In genomic region chr20:49696594-49696993, GRCh38 we compare ENCODE assay signal across 2 cellular contexts.
TF ChIP-seq lines count a peak whose summit lies in the region.

No MANE protein-coding gene starts in this region.

TF ChIP-seq in GM23338, 12 proteins besides CTCF, POLR2A, EP300 and RAD21 (continued from another document):
- TF ChIP-seq, protein P1, sequence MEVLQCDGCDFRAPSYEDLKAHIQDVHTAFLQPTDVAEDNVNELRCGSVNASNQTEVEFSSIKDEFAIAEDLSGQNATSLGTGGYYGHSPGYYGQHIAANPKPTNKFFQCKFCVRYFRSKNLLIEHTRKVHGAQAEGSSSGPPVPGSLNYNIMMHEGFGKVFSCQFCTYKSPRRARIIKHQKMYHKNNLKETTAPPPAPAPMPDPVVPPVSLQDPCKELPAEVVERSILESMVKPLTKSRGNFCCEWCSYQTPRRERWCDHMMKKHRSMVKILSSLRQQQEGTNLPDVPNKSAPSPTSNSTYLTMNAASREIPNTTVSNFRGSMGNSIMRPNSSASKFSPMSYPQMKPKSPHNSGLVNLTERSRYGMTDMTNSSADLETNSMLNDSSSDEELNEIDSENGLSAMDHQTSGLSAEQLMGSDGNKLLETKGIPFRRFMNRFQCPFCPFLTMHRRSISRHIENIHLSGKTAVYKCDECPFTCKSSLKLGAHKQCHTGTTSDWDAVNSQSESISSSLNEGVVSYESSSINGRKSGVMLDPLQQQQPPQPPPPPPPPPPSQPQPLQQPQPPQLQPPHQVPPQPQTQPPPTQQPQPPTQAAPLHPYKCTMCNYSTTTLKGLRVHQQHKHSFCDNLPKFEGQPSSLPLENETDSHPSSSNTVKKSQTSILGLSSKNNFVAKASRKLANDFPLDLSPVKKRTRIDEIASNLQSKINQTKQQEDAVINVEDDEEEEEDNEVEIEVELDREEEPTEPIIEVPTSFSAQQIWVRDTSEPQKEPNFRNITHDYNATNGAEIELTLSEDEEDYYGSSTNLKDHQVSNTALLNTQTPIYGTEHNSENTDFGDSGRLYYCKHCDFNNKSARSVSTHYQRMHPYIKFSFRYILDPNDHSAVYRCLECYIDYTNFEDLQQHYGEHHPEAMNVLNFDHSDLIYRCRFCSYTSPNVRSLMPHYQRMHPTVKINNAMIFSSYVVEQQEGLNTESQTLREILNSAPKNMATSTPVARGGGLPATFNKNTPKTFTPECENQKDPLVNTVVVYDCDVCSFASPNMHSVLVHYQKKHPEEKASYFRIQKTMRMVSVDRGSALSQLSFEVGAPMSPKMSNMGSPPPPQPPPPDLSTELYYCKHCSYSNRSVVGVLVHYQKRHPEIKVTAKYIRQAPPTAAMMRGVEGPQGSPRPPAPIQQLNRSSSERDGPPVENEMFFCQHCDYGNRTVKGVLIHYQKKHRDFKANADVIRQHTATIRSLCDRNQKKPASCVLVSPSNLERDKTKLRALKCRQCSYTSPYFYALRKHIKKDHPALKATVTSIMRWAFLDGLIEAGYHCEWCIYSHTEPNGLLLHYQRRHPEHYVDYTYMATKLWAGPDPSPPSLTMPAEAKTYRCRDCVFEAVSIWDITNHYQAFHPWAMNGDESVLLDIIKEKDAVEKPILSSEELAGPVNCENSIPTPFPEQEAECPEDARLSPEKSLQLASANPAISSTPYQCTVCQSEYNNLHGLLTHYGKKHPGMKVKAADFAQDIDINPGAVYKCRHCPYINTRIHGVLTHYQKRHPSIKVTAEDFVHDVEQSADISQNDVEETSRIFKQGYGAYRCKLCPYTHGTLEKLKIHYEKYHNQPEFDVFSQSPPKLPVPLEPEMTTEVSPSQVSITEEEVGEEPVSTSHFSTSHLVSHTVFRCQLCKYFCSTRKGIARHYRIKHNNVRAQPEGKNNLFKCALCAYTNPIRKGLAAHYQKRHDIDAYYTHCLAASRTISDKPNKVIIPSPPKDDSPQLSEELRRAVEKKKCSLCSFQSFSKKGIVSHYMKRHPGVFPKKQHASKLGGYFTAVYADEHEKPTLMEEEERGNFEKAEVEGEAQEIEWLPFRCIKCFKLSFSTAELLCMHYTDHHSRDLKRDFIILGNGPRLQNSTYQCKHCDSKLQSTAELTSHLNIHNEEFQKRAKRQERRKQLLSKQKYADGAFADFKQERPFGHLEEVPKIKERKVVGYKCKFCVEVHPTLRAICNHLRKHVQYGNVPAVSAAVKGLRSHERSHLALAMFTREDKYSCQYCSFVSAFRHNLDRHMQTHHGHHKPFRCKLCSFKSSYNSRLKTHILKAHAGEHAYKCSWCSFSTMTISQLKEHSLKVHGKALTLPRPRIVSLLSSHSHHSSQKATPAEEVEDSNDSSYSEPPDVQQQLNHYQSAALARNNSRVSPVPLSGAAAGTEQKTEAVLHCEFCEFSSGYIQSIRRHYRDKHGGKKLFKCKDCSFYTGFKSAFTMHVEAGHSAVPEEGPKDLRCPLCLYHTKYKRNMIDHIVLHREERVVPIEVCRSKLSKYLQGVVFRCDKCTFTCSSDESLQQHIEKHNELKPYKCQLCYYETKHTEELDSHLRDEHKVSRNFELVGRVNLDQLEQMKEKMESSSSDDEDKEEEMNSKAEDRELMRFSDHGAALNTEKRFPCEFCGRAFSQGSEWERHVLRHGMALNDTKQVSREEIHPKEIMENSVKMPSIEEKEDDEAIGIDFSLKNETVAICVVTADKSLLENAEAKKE (CRISPR knock-in tag; IDR thresholded peaks at IDR 0.05) = no peak
- TF ChIP-seq STAT1 (IDR thresholded peaks at IDR 0.05; ENCODE audit: unreplicated experiment) (no peak), POLR2AphosphoS5 (IDR thresholded peaks at IDR 0.05; ENCODE audit: low read depth) (no peak), ZNF331 (CRISPR knock-in tag; IDR thresholded peaks at IDR 0.05; ENCODE audit: low read depth) (no peak), JUNB (IDR thresholded peaks at IDR 0.05; ENCODE audit: unreplicated experiment) (no peak), ETS1 (IDR thresholded peaks at IDR 0.05) (no peak), CREB1 (CRISPR knock-in tag; IDR thresholded peaks at IDR 0.05; ENCODE audit: low read depth) (no peak), EZH2 (IDR thresholded peaks at IDR 0.05; ENCODE audit: low read depth, unreplicated experiment) (no peak)
- TF ChIP-seq, protein P2, sequence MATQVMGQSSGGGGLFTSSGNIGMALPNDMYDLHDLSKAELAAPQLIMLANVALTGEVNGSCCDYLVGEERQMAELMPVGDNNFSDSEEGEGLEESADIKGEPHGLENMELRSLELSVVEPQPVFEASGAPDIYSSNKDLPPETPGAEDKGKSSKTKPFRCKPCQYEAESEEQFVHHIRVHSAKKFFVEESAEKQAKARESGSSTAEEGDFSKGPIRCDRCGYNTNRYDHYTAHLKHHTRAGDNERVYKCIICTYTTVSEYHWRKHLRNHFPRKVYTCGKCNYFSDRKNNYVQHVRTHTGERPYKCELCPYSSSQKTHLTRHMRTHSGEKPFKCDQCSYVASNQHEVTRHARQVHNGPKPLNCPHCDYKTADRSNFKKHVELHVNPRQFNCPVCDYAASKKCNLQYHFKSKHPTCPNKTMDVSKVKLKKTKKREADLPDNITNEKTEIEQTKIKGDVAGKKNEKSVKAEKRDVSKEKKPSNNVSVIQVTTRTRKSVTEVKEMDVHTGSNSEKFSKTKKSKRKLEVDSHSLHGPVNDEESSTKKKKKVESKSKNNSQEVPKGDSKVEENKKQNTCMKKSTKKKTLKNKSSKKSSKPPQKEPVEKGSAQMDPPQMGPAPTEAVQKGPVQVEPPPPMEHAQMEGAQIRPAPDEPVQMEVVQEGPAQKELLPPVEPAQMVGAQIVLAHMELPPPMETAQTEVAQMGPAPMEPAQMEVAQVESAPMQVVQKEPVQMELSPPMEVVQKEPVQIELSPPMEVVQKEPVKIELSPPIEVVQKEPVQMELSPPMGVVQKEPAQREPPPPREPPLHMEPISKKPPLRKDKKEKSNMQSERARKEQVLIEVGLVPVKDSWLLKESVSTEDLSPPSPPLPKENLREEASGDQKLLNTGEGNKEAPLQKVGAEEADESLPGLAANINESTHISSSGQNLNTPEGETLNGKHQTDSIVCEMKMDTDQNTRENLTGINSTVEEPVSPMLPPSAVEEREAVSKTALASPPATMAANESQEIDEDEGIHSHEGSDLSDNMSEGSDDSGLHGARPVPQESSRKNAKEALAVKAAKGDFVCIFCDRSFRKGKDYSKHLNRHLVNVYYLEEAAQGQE (IDR thresholded peaks at IDR 0.05; ENCODE audit: unreplicated experiment) = no peak
TF ChIP-seq in GM23338: peak in this region for 0.

TF ChIP-seq in WTC11, 78 proteins besides CTCF, POLR2A, EP300 and RAD21 (continued from another document and continues in another):
- TF ChIP-seq ZNF532 (CRISPR knock-in tag; IDR thresholded peaks at IDR 0.05; ENCODE audit: borderline replicate concordance) (no peak), FOXK1 (CRISPR knock-in tag; IDR thresholded peaks at IDR 0.05) (no peak), RORB (CRISPR knock-in tag; IDR thresholded peaks at IDR 0.05) (no peak), STAT6 (CRISPR knock-in tag; conservative IDR thresholded peaks at IDR 0.05; ENCODE audit: low read depth) (no peak), CREB1 (CRISPR knock-in tag; IDR thresholded peaks at IDR 0.05) (no peak), NFYB (CRISPR knock-in tag; conservative IDR thresholded peaks at IDR 0.05; ENCODE audit: low read depth) (no peak), FOXP1 (CRISPR knock-in tag; IDR thresholded peaks at IDR 0.05; ENCODE audit: borderline replicate concordance) (no peak)
- TF ChIP-seq, protein P3, sequence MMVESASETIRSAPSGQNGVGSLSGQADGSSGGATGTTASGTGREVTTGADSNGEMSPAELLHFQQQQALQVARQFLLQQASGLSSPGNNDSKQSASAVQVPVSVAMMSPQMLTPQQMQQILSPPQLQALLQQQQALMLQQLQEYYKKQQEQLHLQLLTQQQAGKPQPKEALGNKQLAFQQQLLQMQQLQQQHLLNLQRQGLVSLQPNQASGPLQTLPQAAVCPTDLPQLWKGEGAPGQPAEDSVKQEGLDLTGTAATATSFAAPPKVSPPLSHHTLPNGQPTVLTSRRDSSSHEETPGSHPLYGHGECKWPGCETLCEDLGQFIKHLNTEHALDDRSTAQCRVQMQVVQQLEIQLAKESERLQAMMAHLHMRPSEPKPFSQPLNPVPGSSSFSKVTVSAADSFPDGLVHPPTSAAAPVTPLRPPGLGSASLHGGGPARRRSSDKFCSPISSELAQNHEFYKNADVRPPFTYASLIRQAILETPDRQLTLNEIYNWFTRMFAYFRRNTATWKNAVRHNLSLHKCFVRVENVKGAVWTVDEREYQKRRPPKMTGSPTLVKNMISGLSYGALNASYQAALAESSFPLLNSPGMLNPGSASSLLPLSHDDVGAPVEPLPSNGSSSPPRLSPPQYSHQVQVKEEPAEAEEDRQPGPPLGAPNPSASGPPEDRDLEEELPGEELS (CRISPR knock-in tag; IDR thresholded peaks at IDR 0.05) = no peak
- TF ChIP-seq, protein P4, sequence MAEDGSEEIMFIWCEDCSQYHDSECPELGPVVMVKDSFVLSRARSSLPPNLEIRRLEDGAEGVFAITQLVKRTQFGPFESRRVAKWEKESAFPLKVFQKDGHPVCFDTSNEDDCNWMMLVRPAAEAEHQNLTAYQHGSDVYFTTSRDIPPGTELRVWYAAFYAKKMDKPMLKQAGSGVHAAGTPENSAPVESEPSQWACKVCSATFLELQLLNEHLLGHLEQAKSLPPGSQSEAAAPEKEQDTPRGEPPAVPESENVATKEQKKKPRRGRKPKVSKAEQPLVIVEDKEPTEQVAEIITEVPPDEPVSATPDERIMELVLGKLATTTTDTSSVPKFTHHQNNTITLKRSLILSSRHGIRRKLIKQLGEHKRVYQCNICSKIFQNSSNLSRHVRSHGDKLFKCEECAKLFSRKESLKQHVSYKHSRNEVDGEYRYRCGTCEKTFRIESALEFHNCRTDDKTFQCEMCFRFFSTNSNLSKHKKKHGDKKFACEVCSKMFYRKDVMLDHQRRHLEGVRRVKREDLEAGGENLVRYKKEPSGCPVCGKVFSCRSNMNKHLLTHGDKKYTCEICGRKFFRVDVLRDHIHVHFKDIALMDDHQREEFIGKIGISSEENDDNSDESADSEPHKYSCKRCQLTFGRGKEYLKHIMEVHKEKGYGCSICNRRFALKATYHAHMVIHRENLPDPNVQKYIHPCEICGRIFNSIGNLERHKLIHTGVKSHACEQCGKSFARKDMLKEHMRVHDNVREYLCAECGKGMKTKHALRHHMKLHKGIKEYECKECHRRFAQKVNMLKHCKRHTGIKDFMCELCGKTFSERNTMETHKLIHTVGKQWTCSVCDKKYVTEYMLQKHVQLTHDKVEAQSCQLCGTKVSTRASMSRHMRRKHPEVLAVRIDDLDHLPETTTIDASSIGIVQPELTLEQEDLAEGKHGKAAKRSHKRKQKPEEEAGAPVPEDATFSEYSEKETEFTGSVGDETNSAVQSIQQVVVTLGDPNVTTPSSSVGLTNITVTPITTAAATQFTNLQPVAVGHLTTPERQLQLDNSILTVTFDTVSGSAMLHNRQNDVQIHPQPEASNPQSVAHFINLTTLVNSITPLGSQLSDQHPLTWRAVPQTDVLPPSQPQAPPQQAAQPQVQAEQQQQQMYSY (CRISPR knock-in tag; IDR thresholded peaks at IDR 0.05) = no peak
- TF ChIP-seq, protein P5, sequence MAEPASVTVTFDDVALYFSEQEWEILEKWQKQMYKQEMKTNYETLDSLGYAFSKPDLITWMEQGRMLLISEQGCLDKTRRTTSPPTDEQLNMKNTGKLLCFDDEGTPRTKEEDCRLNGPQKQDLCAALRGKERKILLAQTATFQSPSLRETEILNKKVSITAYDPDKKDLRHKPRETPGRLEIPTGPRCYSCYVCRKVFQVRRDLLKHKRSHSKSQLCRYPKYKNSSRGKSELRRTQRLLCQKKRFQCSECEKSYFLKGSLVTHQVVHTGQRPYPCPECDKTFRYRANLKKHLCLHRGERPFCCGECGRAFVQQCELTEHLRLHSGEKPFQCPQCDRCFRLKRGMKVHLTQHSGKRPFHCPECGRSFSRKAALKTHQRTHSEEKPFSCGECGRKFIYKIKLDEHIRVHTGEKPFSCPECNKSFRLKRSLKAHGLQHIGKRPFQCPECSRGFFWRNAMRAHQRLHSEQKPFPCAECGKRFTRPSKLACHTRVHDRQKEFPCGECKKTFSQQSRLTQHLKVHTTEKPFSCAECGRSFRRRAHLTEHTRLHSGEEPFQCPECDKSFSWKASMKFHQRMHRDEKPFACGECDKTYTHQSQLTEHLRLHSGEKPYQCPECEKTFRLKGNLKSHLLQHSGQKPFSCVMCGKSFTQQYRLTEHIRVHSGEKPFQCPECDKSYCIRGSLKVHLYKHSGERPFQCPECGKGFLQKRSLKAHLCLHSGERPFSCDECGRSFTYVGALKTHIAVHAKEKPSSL (CRISPR knock-in tag; conservative IDR thresholded peaks at IDR 0.05) = no peak
